ENCODE assay signal across 8 cellular contexts in the genomic region with DNA sequence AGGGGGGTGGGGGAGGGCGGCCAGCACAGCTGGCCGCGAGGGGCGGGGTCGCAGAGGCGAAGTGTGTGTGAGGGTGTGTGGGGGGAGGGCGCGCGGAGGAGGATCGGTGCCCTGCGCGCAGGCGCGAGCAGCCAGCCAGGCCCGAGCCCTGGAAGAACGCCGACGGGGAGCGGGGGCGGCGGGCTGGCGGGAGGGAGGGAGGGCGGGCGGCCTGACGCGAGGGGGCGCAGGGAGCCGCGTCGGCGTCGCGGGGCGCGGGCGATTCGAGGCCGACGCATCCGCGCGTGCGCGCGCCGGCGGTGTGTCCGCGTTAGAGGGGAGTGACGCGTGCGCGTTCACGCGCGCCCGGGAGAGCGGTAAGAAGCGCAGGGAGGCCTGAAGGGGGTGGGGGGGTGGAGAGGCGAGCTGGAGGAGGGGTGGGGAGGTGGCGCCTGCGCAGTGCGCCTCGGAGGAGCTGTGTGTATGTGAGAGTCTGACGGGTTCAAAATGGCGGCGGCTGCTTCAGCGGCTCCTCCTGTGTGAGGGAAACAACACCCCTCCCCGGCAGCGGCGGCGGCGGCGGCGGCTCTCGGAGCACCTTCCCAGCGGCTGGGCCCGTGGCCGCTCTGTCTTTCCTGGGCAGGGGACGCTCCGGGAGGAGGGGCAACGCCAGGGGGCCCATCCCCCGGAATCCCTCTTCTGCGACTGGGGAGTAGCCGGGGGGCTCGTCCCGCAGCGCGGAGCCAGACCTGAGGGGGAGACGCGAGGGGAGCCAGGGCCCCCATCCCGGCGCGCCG. TPM values are rescaled to one million over a fixed set of nuclear protein-coding genes. Genes with fewer than 3 reads are reported as not detected.
DNase-seq lines count a peak whose midpoint lies in the region; ATAC-seq, FAIRE-seq and TF ChIP-seq lines count a peak whose summit lies in the region.

A gene (plus strand): TSS at position 463 of the 776 bp plus-strand sequence. CDS start 2,054 bp downstream, outside the sequence.

- H3K36me3 ChIP-seq in Karpas-422 (ENCODE audit: insufficient read depth, low read length) (peaks cover 13% of the 10 kb centered on the region), esophagus muscularis mucosa (no peaks in the 10 kb centered on the region), muscle layer of duodenum (ENCODE audit: control insufficient read depth in 1 of 2, insufficient read depth in 2 of 2, low read length in 2 of 2) (no peaks in the 10 kb centered on the region)

- intact Hi-C loops in esophagus muscularis mucosa (cut with DNase I) = loop anchor here (5.0 kb wide), 1 partner anchor 123 kb away; no protein-coding TSS in a partner anchor

- no peak for FAIRE-seq in RCC 7860 (lab: Jason Lieb, UNC)

- H4K20me1 ChIP-seq in Karpas-422 (ENCODE audit: insufficient read depth, low read depth, low read length) = 0 out of 2 replicates have a peak, but pooled peaks cover 5% of the 10 kb centered on the region

- DNase-seq in DMS53 treated with DMSO at 0.1 percent for 48 hours (lab: John Stamatoyannopoulos, UW; ENCODE audit: unreplicated experiment) (peak; percentile 98), Karpas-422 (peak; percentile 99), RCC 7860 (ENCODE audit: low spot score) (peak; percentile 91), esophagus muscularis mucosa (ENCODE audit: extremely low spot score) (peak; percentile 100)
- peak; percentile 97 for DNase-seq in activated T-cell treated with anti-CD3 and anti-CD28 coated beads, Interleukin-2, amount 50 U/mL, for 72 hours
- DNase-seq in stimulated activated CD8-positive, alpha-beta memory T cell treated with anti-CD3 and anti-CD28 coated beads, Interleukin-7, amount 100 ng/mL, for 24 hours (ENCODE audit: low read depth) = peak; percentile 93

- H3K27ac ChIP-seq in Karpas-422 (ENCODE audit: low read length) (peak within 1 kb of the TSS; percentile 83), esophagus muscularis mucosa (replicated peaks in 1 of 4) (peak within 1 kb of the TSS; percentile 99), muscle layer of duodenum (ENCODE audit: low read length) (peak within 1 kb of the TSS; percentile 86)

- H3K4me1 Mint-ChIP-seq in activated T-cell treated with anti-CD3 and anti-CD28 coated beads, Interleukin-2, amount 50 U/mL, for 72 hours (ENCODE audit: low read depth) = peaks cover 32% of the 10 kb centered on the region

- H2AFZ ChIP-seq in Karpas-422 (ENCODE audit: low read length) = peak within 1 kb of the TSS; percentile 83; the same call in 1 of the 2 replicates

- peak within 1 kb of the TSS; percentile 94 to 99 for H3K4me3 Mint-ChIP-seq in activated T-cell treated with anti-CD3 and anti-CD28 coated beads, Interleukin-2, amount 50 U/mL, for 72 hours

- no peaks in the 10 kb centered on the region for H3K27me3 Mint-ChIP-seq in activated T-cell treated with anti-CD3 and anti-CD28 coated beads, Interleukin-2, amount 50 U/mL, for 72 hours (ENCODE audit: low read depth)

- no peak for TF ChIP-seq EP300 in esophagus muscularis mucosa (IDR thresholded peaks at IDR 0.05)

- TF ChIP-seq POLR2A in esophagus muscularis mucosa (IDR thresholded peaks at IDR 0.05; ENCODE audit: low read depth) = no peak

- H3K4me2 ChIP-seq in Karpas-422 (ENCODE audit: low read depth, low read length, poor library complexity, severe bottlenecking) = peak within 1 kb of the TSS; percentile 84

- WGBS in esophagus muscularis mucosa = 1% methylated on average over 17 of the region's 95 CpGs

- H3K9me3 Mint-ChIP-seq in activated T-cell treated with anti-CD3 and anti-CD28 coated beads, Interleukin-2, amount 50 U/mL, for 72 hours = no peaks in the 10 kb centered on the region

- peaks cover 43% of the 10 kb centered on the region for H3K79me2 ChIP-seq in Karpas-422 (ENCODE audit: low read length)

- H3K9me2 ChIP-seq in Karpas-422 (replicated peaks; ENCODE audit: insufficient read depth, low read length) = no peaks in the 10 kb centered on the region

- peak within 1 kb of the TSS; percentile 94 for H3K9ac ChIP-seq in Karpas-422 (ENCODE audit: low read length)

- peaks cover 24% of the 10 kb centered on the region for H3K4me1 ChIP-seq in Karpas-422 (ENCODE audit: low read length)
- H3K4me1 ChIP-seq in esophagus muscularis mucosa = peaks cover 27 to 51% (median 39%) of the 10 kb centered on the region in 4 donors
- peaks cover 7 to 28% of the 10 kb centered on the region in 2 donors for H3K4me1 ChIP-seq in muscle layer of duodenum (ENCODE audit: control insufficient read depth in 1 of 2, insufficient read depth in 2 of 2, low read length in 2 of 2)

- H3K36me3 Mint-ChIP-seq in activated T-cell treated with anti-CD3 and anti-CD28 coated beads, Interleukin-2, amount 50 U/mL, for 72 hours (ENCODE audit: insufficient read depth in 2 of 2) = peaks cover 15 to 25% of the 10 kb centered on the region in 2 donors

- H3K4me3 ChIP-seq in Karpas-422 (ENCODE audit: low read length) (peak within 1 kb of the TSS; percentile 90), esophagus muscularis mucosa (peak within 1 kb of the TSS; percentile 94 to 100 (median 98)), muscle layer of duodenum (ENCODE audit: low read depth in 1 of 2, low read length in 2 of 2) (peak within 1 kb of the TSS; percentile 79 to 97)

- no peaks in the 10 kb centered on the region for H3K9me3 ChIP-seq in Karpas-422 (ENCODE audit: low read length)
- H3K9me3 ChIP-seq in esophagus muscularis mucosa = no peaks in the 10 kb centered on the region
- no peaks in the 10 kb centered on the region for H3K9me3 ChIP-seq in muscle layer of duodenum (ENCODE audit: control insufficient read depth in 1 of 2, low read length in 2 of 2)

- ATAC-seq in GM21825 (IDR thresholded peaks at IDR 0.05; ENCODE audit: unreplicated experiment) = peak; percentile 62
- ATAC-seq in activated T-cell treated with anti-CD3 and anti-CD28 coated beads, Interleukin-2, amount 50 U/mL, for 72 hours (replicated peaks in 1 of 2) = peak; percentile 80 to 82

- no peaks in the 10 kb centered on the region for H3K27me3 ChIP-seq in Karpas-422 (ENCODE audit: low read length)
- H3K27me3 ChIP-seq in esophagus muscularis mucosa = no peaks in the 10 kb centered on the region
- H3K27me3 ChIP-seq in muscle layer of duodenum (ENCODE audit: low read depth, low read length) = no peaks in the 10 kb centered on the region

- H3K27ac Mint-ChIP-seq in activated T-cell treated with anti-CD3 and anti-CD28 coated beads, Interleukin-2, amount 50 U/mL, for 72 hours = peak within 1 kb of the TSS; percentile 93

- peak in 2 of 3 experiments; percentile 31 to 50 for TF ChIP-seq CTCF in esophagus muscularis mucosa (IDR thresholded peaks at IDR 0.05)

RNA-seq across cellular contexts. Expression of the gene that starts here (rescaled TPM):
- total RNA-seq in Karpas-422 (2014; rRNA removed; shearing (Covaris generic); ENCODE audit: low replicate concordance) = 44.7 and 55.8 TPM in 2 replicates
- 100 to 1,000 TPM; 104 to 107 TPM for total RNA-seq in activated T-cell treated with anti-CD3 and anti-CD28 coated beads, Interleukin-2, amount 50 U/mL, for 72 hours
- total RNA-seq in esophagus muscularis mucosa = 10 to 100 TPM; 44.9 to 69.5 (median 51.4) TPM

Comparison
In these comparisons a context has a peak if more than half of its experiments do, and no peak if none do; other contexts are left out.
1. Peak in every context shown above with its lines: DNase-seq, ATAC-seq, H3K4me3 ChIP-seq and H3K27ac ChIP-seq.